1 cellular context compared by ENCODE assay signal in genomic region chr1:9503001-9503675, GRCh38.
A peak's percentile ranks its signal among the peaks of the same experiment; 100 is the strongest.
TF ChIP-seq lines count a peak whose summit lies in the region.

No MANE protein-coding gene starts in this region.

TF ChIP-seq in HepG2, 621 proteins besides CTCF, POLR2A, EP300 and RAD21 (continued from another document and continues in another):
- TF ChIP-seq, protein P1, sequence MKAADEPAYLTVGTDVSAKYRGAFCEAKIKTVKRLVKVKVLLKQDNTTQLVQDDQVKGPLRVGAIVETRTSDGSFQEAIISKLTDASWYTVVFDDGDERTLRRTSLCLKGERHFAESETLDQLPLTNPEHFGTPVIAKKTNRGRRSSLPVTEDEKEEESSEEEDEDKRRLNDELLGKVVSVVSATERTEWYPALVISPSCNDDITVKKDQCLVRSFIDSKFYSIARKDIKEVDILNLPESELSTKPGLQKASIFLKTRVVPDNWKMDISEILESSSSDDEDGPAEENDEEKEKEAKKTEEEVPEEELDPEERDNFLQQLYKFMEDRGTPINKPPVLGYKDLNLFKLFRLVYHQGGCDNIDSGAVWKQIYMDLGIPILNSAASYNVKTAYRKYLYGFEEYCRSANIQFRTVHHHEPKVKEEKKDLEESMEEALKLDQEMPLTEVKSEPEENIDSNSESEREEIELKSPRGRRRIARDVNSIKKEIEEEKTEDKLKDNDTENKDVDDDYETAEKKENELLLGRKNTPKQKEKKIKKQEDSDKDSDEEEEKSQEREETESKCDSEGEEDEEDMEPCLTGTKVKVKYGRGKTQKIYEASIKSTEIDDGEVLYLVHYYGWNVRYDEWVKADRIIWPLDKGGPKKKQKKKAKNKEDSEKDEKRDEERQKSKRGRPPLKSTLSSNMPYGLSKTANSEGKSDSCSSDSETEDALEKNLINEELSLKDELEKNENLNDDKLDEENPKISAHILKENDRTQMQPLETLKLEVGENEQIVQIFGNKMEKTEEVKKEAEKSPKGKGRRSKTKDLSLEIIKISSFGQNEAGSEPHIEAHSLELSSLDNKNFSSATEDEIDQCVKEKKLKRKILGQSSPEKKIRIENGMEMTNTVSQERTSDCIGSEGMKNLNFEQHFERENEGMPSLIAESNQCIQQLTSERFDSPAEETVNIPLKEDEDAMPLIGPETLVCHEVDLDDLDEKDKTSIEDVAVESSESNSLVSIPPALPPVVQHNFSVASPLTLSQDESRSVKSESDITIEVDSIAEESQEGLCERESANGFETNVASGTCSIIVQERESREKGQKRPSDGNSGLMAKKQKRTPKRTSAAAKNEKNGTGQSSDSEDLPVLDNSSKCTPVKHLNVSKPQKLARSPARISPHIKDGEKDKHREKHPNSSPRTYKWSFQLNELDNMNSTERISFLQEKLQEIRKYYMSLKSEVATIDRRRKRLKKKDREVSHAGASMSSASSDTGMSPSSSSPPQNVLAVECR (CRISPR knock-in tag; IDR thresholded peaks at IDR 0.05; ENCODE audit: borderline replicate concordance), result peak; percentile 16; the same call in 1 of the 2 replicates
- TF ChIP-seq RFX3 (CRISPR knock-in tag; IDR thresholded peaks at IDR 0.05), result no peak
- TF ChIP-seq ZNF639 (CRISPR knock-in tag; conservative IDR thresholded peaks at IDR 0.05), result no peak
- no peak for TF ChIP-seq PBX2 (CRISPR knock-in tag; IDR thresholded peaks at IDR 0.05)
- peak; percentile 61 for TF ChIP-seq RARA (CRISPR knock-in tag; IDR thresholded peaks at IDR 0.05)
- no peak for TF ChIP-seq ZNF615 (CRISPR knock-in tag; IDR thresholded peaks at IDR 0.05; ENCODE audit: borderline replicate concordance)
- TF ChIP-seq, protein P2, sequence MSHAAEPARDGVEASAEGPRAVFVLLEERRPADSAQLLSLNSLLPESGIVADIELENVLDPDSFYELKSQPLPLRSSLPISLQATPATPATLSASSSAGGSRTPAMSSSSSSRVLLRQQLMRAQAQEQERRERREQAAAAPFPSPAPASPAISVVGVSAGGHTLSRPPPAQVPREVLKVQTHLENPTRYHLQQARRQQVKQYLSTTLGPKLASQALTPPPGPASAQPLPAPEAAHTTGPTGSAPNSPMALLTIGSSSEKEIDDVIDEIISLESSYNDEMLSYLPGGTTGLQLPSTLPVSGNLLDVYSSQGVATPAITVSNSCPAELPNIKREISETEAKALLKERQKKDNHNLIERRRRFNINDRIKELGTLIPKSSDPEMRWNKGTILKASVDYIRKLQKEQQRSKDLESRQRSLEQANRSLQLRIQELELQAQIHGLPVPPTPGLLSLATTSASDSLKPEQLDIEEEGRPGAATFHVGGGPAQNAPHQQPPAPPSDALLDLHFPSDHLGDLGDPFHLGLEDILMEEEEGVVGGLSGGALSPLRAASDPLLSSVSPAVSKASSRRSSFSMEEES (CRISPR knock-in tag; IDR thresholded peaks at IDR 0.05), result 0 out of 2 replicates have a peak, but pooled peaks have one; percentile 37
- TF ChIP-seq ZNF678 (CRISPR knock-in tag; IDR thresholded peaks at IDR 0.05), result no peak
- peak; percentile 63; the same call in 1 of the 2 replicates for TF ChIP-seq RXRB (CRISPR knock-in tag; IDR thresholded peaks at IDR 0.05; ENCODE audit: borderline replicate concordance)
- TF ChIP-seq ZFP36L2 (CRISPR knock-in tag; IDR thresholded peaks at IDR 0.05), result no peak
- peak; percentile 38; the same call in 1 of the 2 replicates for TF ChIP-seq NR2F6 (IDR thresholded peaks at IDR 0.05)
- TF ChIP-seq NR2F6 (CRISPR knock-in tag; IDR thresholded peaks at IDR 0.05), result peak; percentile 40; the same call in 1 of the 2 replicates
- no peak for TF ChIP-seq KAT7 (CRISPR knock-in tag; IDR thresholded peaks at IDR 0.05; ENCODE audit: borderline replicate concordance)
- no peak for TF ChIP-seq RNF2 (conservative IDR thresholded peaks at IDR 0.05; ENCODE audit: low read depth)
- 0 out of 2 replicates have a peak, but pooled peaks have one; percentile 35 for TF ChIP-seq POLR2G (IDR thresholded peaks at IDR 0.05; ENCODE audit: low read depth, low read length)
- peak; percentile 67; the same call in 1 of the 2 replicates for TF ChIP-seq PPARG (CRISPR knock-in tag; conservative IDR thresholded peaks at IDR 0.05)
- peak; percentile 65; the same call in 1 of the 2 replicates for TF ChIP-seq SALL1 (CRISPR knock-in tag; IDR thresholded peaks at IDR 0.05)
- TF ChIP-seq ZNF512 (CRISPR knock-in tag; IDR thresholded peaks at IDR 0.05), result peak; percentile 77; the same call in 1 of the 2 replicates
- TF ChIP-seq ZNF530 (CRISPR knock-in tag; IDR thresholded peaks at IDR 0.05; ENCODE audit: low read depth), result no peak
- TF ChIP-seq, protein P3, sequence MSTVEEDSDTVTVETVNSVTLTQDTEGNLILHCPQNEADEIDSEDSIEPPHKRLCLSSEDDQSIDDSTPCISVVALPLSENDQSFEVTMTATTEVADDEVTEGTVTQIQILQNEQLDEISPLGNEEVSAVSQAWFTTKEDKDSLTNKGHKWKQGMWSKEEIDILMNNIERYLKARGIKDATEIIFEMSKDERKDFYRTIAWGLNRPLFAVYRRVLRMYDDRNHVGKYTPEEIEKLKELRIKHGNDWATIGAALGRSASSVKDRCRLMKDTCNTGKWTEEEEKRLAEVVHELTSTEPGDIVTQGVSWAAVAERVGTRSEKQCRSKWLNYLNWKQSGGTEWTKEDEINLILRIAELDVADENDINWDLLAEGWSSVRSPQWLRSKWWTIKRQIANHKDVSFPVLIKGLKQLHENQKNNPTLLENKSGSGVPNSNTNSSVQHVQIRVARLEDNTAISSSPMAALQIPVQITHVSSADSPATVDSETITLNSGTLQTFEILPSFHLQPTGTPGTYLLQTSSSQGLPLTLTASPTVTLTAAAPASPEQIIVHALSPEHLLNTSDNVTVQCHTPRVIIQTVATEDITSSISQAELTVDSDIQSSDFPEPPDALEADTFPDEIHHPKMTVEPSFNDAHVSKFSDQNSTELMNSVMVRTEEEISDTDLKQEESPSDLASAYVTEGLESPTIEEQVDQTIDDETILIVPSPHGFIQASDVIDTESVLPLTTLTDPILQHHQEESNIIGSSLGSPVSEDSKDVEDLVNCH (CRISPR knock-in tag; IDR thresholded peaks at IDR 0.05), result no peak
- no peak for TF ChIP-seq FOSL1 (CRISPR knock-in tag; IDR thresholded peaks at IDR 0.05; ENCODE audit: borderline replicate concordance)
- no peak for TF ChIP-seq ATF6 (CRISPR knock-in tag; conservative IDR thresholded peaks at IDR 0.05)
- 0 out of 2 replicates have a peak, but pooled peaks have one; percentile 31 for TF ChIP-seq ISL2 (CRISPR knock-in tag; IDR thresholded peaks at IDR 0.05)
- TF ChIP-seq KDM2A (CRISPR knock-in tag; IDR thresholded peaks at IDR 0.05; ENCODE audit: borderline replicate concordance, low read depth), result peak; percentile 23; the same call in 1 of the 2 replicates
- TF ChIP-seq TSC22D2 (CRISPR knock-in tag; IDR thresholded peaks at IDR 0.05; ENCODE audit: borderline replicate concordance), result no peak
- TF ChIP-seq KLF16 (CRISPR knock-in tag; IDR thresholded peaks at IDR 0.05), result no peak
- no peak for TF ChIP-seq USF2 (IDR thresholded peaks at IDR 0.05; ENCODE audit: low read depth, low read length)
- peak; percentile 38; the same call in 1 of the 2 replicates for TF ChIP-seq USF2 (CRISPR knock-in tag; IDR thresholded peaks at IDR 0.05; ENCODE audit: borderline replicate concordance)
- TF ChIP-seq, protein P4, sequence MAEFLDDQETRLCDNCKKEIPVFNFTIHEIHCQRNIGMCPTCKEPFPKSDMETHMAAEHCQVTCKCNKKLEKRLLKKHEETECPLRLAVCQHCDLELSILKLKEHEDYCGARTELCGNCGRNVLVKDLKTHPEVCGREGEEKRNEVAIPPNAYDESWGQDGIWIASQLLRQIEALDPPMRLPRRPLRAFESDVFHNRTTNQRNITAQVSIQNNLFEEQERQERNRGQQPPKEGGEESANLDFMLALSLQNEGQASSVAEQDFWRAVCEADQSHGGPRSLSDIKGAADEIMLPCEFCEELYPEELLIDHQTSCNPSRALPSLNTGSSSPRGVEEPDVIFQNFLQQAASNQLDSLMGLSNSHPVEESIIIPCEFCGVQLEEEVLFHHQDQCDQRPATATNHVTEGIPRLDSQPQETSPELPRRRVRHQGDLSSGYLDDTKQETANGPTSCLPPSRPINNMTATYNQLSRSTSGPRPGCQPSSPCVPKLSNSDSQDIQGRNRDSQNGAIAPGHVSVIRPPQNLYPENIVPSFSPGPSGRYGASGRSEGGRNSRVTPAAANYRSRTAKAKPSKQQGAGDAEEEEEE (CRISPR knock-in tag; IDR thresholded peaks at IDR 0.05; ENCODE audit: borderline replicate concordance), result no peak
- 0 out of 2 replicates have a peak, but pooled peaks have one; percentile 30 for TF ChIP-seq SPEN (CRISPR knock-in tag; IDR thresholded peaks at IDR 0.05; ENCODE audit: low read depth)
- peak; percentile 56; the same call in 1 of the 2 replicates for TF ChIP-seq FOXJ3 (CRISPR knock-in tag; IDR thresholded peaks at IDR 0.05; ENCODE audit: borderline replicate concordance)
- TF ChIP-seq TEAD2 (CRISPR knock-in tag; IDR thresholded peaks at IDR 0.05), result no peak
- TF ChIP-seq, protein P5, sequence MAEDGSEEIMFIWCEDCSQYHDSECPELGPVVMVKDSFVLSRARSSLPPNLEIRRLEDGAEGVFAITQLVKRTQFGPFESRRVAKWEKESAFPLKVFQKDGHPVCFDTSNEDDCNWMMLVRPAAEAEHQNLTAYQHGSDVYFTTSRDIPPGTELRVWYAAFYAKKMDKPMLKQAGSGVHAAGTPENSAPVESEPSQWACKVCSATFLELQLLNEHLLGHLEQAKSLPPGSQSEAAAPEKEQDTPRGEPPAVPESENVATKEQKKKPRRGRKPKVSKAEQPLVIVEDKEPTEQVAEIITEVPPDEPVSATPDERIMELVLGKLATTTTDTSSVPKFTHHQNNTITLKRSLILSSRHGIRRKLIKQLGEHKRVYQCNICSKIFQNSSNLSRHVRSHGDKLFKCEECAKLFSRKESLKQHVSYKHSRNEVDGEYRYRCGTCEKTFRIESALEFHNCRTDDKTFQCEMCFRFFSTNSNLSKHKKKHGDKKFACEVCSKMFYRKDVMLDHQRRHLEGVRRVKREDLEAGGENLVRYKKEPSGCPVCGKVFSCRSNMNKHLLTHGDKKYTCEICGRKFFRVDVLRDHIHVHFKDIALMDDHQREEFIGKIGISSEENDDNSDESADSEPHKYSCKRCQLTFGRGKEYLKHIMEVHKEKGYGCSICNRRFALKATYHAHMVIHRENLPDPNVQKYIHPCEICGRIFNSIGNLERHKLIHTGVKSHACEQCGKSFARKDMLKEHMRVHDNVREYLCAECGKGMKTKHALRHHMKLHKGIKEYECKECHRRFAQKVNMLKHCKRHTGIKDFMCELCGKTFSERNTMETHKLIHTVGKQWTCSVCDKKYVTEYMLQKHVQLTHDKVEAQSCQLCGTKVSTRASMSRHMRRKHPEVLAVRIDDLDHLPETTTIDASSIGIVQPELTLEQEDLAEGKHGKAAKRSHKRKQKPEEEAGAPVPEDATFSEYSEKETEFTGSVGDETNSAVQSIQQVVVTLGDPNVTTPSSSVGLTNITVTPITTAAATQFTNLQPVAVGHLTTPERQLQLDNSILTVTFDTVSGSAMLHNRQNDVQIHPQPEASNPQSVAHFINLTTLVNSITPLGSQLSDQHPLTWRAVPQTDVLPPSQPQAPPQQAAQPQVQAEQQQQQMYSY (CRISPR knock-in tag; IDR thresholded peaks at IDR 0.05), result peak; percentile 83
